Comparison of ENCODE assay signal across 8 cellular contexts in the genomic region with DNA sequence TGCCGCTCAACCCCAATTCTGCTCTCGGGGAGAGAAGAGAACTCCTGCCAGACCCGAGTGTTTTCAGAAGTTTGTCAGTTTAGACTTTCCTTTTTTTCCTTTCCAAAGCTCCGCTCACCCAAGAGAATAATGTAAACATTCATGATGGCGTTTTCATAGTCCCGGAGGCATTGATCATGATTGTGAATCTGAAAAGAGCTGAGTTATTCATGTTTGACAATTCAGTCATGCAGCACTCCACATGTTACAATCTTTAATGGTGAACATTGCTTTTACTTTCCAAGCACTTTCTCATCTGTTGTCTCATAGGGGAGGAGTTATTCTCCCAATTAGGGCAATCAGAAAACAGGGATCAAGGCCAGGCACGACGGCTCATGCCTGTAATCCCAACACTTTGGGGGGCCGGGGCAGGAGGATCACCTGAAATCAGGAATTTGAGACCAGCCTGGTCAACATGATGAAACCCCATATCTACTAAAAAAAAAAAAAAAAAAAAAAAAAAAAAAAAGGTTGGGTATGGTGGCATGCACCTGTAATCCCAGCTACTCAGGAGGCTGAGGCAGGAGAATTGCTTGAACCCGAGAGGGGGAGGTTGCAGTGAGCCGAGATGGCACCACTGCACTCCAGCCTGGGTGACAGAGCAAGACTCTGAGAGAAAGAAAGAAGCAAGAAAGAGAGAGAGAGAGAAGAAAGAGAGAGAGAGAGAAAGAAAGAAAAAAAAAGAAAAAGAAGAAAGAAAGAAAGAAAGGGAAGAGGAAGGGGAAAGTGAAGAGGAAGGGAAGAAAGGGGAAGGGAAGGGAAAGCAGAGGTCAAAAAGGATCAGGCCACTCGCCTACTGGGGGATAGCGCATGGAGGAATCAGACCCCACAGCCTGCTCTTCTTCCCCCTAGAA.
A peak's percentile ranks its signal among the peaks of the same experiment; 100 is the strongest.
DNase-seq lines count a peak whose midpoint lies in the region; ATAC-seq, FAIRE-seq and TF ChIP-seq lines count a peak whose summit lies in the region.

No MANE protein-coding gene starts in this region.

- H3K4me1 ChIP-seq in mucosa of stomach (ENCODE audit: control insufficient read depth, insufficient read depth, low read length) (peaks cover 14% of the 10 kb centered on the region), uterus (peaks cover 0 to 3% of the 10 kb centered on the region in 2 donors)

- intact Hi-C loops in Right ventricle myocardium superior (cut with DNase I): loop anchor here (10.0 kb wide), 1 partner anchor 344 kb away; no protein-coding TSS in a partner anchor
- intact Hi-C loops in Right ventricle myocardium inferior (cut with DNase I): loop anchor here (5.0 kb wide), 2 partner anchors 69 to 161 kb away; partner anchors contain the start of gene TNRC6C
- intact Hi-C loops in dorsolateral prefrontal cortex (cut with DNase I): loop anchor here (5.0 to 10.0 kb wide), 5 partner anchors 39 to 344 kb away; partner anchors contain the start of gene TNRC6C (in 1 of the 2)
- intact Hi-C loops in uterus (cut with DNase I; ENCODE audit: low total_unique reads): no loop called here

- H3K9ac ChIP-seq in mucosa of stomach (ENCODE audit: low read length): peak overlapping the region; percentile 64

- DNase-seq in Right ventricle myocardium superior: no peak
- DNase-seq in Right ventricle myocardium inferior (ENCODE audit: missing footprints): no peak
- peak in 1 of 10 donors; percentile 12 for DNase-seq in dorsolateral prefrontal cortex
- DNase-seq in uterus: no peak
- DNase-seq in COLO668 (lab: John Stamatoyannopoulos, UW; ENCODE audit: unreplicated experiment): no peak
- no peak for DNase-seq in NCI-H187 (lab: John Stamatoyannopoulos, UW)
- no peak for DNase-seq in frontal cortex (ENCODE audit: low spot score in 2 of 2)

- H3K36me3 ChIP-seq in mucosa of stomach (ENCODE audit: control insufficient read depth, insufficient read depth, low read length): no peaks in the 10 kb centered on the region
- no peaks in the 10 kb centered on the region for H3K36me3 ChIP-seq in uterus

- H3K27ac ChIP-seq in dorsolateral prefrontal cortex (peak overlapping the region in 57 of 59 donors; percentile 12 to 93 (median 85)), uterus (peak overlapping the region; percentile 52 to 69)

- ATAC-seq in Right ventricle myocardium superior (ENCODE audit: poor library complexity) (peak; percentile 6), Right ventricle myocardium inferior (no peak)

- H3K27me3 ChIP-seq in dorsolateral prefrontal cortex (no peaks in the 10 kb centered on the region), mucosa of stomach (ENCODE audit: control insufficient read depth, insufficient read depth, low read length) (peaks cover 32% of the 10 kb centered on the region), uterus (no peaks in the 10 kb centered on the region)

- TF ChIP-seq CTCF in dorsolateral prefrontal cortex (IDR thresholded peaks at IDR 0.05 in 54 of 56, conservative IDR thresholded peaks at IDR 0.05 in 2 of 56; ENCODE audit: low read depth in 1 of 56, partially characterized antibody in 56 of 56) (no peak), uterus (IDR thresholded peaks at IDR 0.05) (no peak)

- no peak for TF ChIP-seq POLR2A in uterus (IDR thresholded peaks at IDR 0.05)

- H3K4me3 ChIP-seq in dorsolateral prefrontal cortex (peak overlapping the region; percentile 36 to 89 (median 68)), mucosa of stomach (ENCODE audit: low read length) (peak overlapping the region; percentile 92), uterus (peak overlapping the region; percentile 34 to 49)

- H3K9me3 ChIP-seq in mucosa of stomach (ENCODE audit: control insufficient read depth, low read length) (no peaks in the 10 kb centered on the region), uterus (no peaks in the 10 kb centered on the region)

- no peak for FAIRE-seq in frontal cortex (lab: Jason Lieb, UNC)

Comparison
In these comparisons a context has a peak if more than half of its experiments do, and no peak if none do; other contexts are left out.
1. H3K4me3 ChIP-seq: peak in every context shown above with its lines; median percentile 92 in mucosa of stomach; 68 in dorsolateral prefrontal cortex; 42 in uterus.